ENCODE assay signal across 8 cellular contexts in the genomic region with DNA sequence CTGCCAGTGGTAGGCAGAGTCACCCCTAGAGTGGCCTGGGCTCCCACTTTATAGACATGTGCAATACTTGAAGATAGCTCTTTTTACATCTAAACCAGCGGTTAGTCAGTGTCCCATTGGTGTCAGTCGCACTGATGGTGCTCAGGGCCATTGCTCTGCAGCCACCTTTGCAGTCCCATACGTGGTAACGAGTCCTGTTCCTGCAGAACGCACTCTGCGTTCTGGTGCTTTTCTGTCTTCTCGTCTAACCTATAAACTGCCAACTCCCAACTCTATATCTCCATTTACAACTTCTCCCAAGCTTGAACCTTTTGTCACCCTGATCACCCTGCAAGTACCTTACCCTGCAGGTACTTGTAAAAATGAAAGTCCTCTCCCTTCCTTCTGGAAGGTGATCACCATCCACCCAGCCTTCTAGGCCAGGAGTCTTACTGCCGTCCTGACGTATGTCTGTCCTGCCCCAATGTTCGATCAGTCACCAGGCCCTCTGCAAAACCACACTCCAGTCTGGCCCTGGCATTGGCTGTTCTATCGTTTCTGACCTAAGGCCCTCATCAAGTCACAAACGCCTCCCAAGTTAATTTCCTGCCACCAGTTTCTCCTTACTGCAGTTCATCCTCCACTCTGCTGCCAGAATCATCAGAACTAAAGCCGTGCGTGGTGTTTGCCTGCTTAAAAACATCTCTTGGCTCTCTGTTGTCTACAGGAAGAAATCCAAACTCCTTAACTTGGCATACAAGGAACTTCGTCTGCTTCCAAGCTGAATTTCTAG. TPM values are rescaled to one million over a fixed set of nuclear protein-coding genes. Genes with fewer than 3 reads are reported as not detected.
DNase-seq lines count a peak whose midpoint lies in the region; ATAC-seq and TF ChIP-seq lines count a peak whose summit lies in the region.

No MANE protein-coding gene starts in this region.

- H3K4me1 Mint-ChIP-seq in activated T-cell treated with anti-CD3 and anti-CD28 coated beads, Interleukin-2, amount 50 U/mL, for 72 hours (ENCODE audit: low read depth): peaks cover 67% of the 10 kb centered on the region
- H3K4me1 Mint-ChIP-seq in activated T-cell treated with anti-CD3 and anti-CD28 coated beads, Interleukin-2, amount 50 U/mL, for 4 hours (ENCODE audit: low read depth): peaks cover 69% of the 10 kb centered on the region
- peaks cover 72% of the 10 kb centered on the region for H3K4me1 Mint-ChIP-seq in activated CD4-positive, alpha-beta memory T cell treated with anti-CD3 and anti-CD28 coated beads for 36 hours (ENCODE audit: low read depth)

- TF ChIP-seq CTCF in colonic mucosa (IDR thresholded peaks at IDR 0.05) (no peak), mucosa of descending colon (IDR thresholded peaks at IDR 0.05) (no peak), upper lobe of right lung (IDR thresholded peaks at IDR 0.05) (no peak), GM13976 (IDR thresholded peaks at IDR 0.05; ENCODE audit: borderline replicate concordance, control extremely low read depth, extremely low read depth, insufficient read depth, missing control alignments) (no peak)

- in situ Hi-C loops in GM13976 (cut with MboI; ENCODE audit: low sequenced_read_pairs, unreplicated experiment): no loop called here

- peak overlapping the region; percentile 65 to 66 for H3K9ac ChIP-seq in colonic mucosa (ENCODE audit: low read depth in 2 of 2, low read length in 2 of 2)

- H3K4me3 ChIP-seq in colonic mucosa (no peak overlapping the region), mucosa of descending colon (no peak overlapping the region), upper lobe of right lung (no peak overlapping the region)

- peak overlapping the region; percentile 28 to 67 for H3K4me3 Mint-ChIP-seq in activated T-cell treated with anti-CD3 and anti-CD28 coated beads, Interleukin-2, amount 50 U/mL, for 72 hours
- H3K4me3 Mint-ChIP-seq in activated T-cell treated with anti-CD3 and anti-CD28 coated beads, Interleukin-2, amount 50 U/mL, for 4 hours: no peak overlapping the region
- no peak overlapping the region for H3K4me3 Mint-ChIP-seq in activated CD4-positive, alpha-beta memory T cell treated with anti-CD3 and anti-CD28 coated beads for 36 hours

- CTCF ChIA-PET in activated CD4-positive, alpha-beta memory T cell treated with anti-CD3 and anti-CD28 coated beads for 36 hours (lab: Charles Lee): interaction anchor here (1.0 to 1.9 kb wide), 3 partner anchors 9 to 24 kb away, joined by 4 to 6 read pairs (median 5); no protein-coding TSS in a partner anchor

- H3K9me3 Mint-ChIP-seq in activated T-cell treated with anti-CD3 and anti-CD28 coated beads, Interleukin-2, amount 50 U/mL, for 72 hours: no peaks in the 10 kb centered on the region
- H3K9me3 Mint-ChIP-seq in activated T-cell treated with anti-CD3 and anti-CD28 coated beads, Interleukin-2, amount 50 U/mL, for 4 hours: no peaks in the 10 kb centered on the region
- no peaks in the 10 kb centered on the region for H3K9me3 Mint-ChIP-seq in activated CD4-positive, alpha-beta memory T cell treated with anti-CD3 and anti-CD28 coated beads for 36 hours

- no peaks in the 10 kb centered on the region for H3K27me3 ChIP-seq in colonic mucosa
- H3K27me3 ChIP-seq in upper lobe of right lung: no peaks in the 10 kb centered on the region

- H3K36me3 ChIP-seq in colonic mucosa (no peaks in the 10 kb centered on the region), mucosa of descending colon (ENCODE audit: low read depth) (no peaks in the 10 kb centered on the region), upper lobe of right lung (no peaks in the 10 kb centered on the region)

- H3K9me3 ChIP-seq in colonic mucosa: no peaks in the 10 kb centered on the region
- H3K9me3 ChIP-seq in mucosa of descending colon: no peaks in the 10 kb centered on the region
- H3K9me3 ChIP-seq in upper lobe of right lung: no peaks in the 10 kb centered on the region

- H3K27me3 Mint-ChIP-seq in activated T-cell treated with anti-CD3 and anti-CD28 coated beads, Interleukin-2, amount 50 U/mL, for 72 hours (ENCODE audit: low read depth): no peaks in the 10 kb centered on the region
- H3K27me3 Mint-ChIP-seq in activated T-cell treated with anti-CD3 and anti-CD28 coated beads, Interleukin-2, amount 50 U/mL, for 4 hours (ENCODE audit: low read depth): no peaks in the 10 kb centered on the region
- H3K27me3 Mint-ChIP-seq in activated CD4-positive, alpha-beta memory T cell treated with anti-CD3 and anti-CD28 coated beads for 36 hours: no peaks in the 10 kb centered on the region

- peak overlapping the region; percentile 80 for H3K27ac Mint-ChIP-seq in activated T-cell treated with anti-CD3 and anti-CD28 coated beads, Interleukin-2, amount 50 U/mL, for 72 hours
- H3K27ac Mint-ChIP-seq in activated CD4-positive, alpha-beta memory T cell treated with anti-CD3 and anti-CD28 coated beads for 36 hours: no peak overlapping the region

- intact Hi-C loops in colonic mucosa (cut with DNase I) (no loop called here), mucosa of descending colon (cut with DNase I, micrococcal nuclease) (no loop called here), upper lobe of right lung (cut with DNase I) (no loop called here)
- intact Hi-C loops in activated CD4-positive, alpha-beta memory T cell treated with anti-CD3 and anti-CD28 coated beads for 36 hours (cut with micrococcal nuclease): no loop called here

- H3K4me1 ChIP-seq in colonic mucosa (peaks cover 23% of the 10 kb centered on the region), mucosa of descending colon (ENCODE audit: low read depth) (peaks cover 56% of the 10 kb centered on the region), upper lobe of right lung (peaks cover 58% of the 10 kb centered on the region)

- H3K36me3 Mint-ChIP-seq in activated T-cell treated with anti-CD3 and anti-CD28 coated beads, Interleukin-2, amount 50 U/mL, for 72 hours (ENCODE audit: insufficient read depth in 2 of 2): no peaks in the 10 kb centered on the region
- H3K36me3 Mint-ChIP-seq in activated T-cell treated with anti-CD3 and anti-CD28 coated beads, Interleukin-2, amount 50 U/mL, for 4 hours (ENCODE audit: insufficient read depth): peaks cover 5% of the 10 kb centered on the region
- no peaks in the 10 kb centered on the region for H3K36me3 Mint-ChIP-seq in activated CD4-positive, alpha-beta memory T cell treated with anti-CD3 and anti-CD28 coated beads for 36 hours

- no peak for ATAC-seq in activated T-cell treated with anti-CD3 and anti-CD28 coated beads, Interleukin-2, amount 50 U/mL, for 72 hours (replicated peaks in 1 of 2)
- no peak for ATAC-seq in activated T-cell treated with anti-CD3 and anti-CD28 coated beads, Interleukin-2, amount 50 U/mL, for 4 hours
- peak; percentile 83 for ATAC-seq in mucosa of descending colon
- ATAC-seq in upper lobe of right lung: peak; percentile 19
- no peak for ATAC-seq in HG02840 (IDR thresholded peaks at IDR 0.05; ENCODE audit: low FRiP score, unreplicated experiment)

- peak overlapping the region; percentile 80 for H3K27ac ChIP-seq in colonic mucosa
- H3K27ac ChIP-seq in upper lobe of right lung: peak overlapping the region; percentile 58

- POLR2A ChIA-PET in activated CD4-positive, alpha-beta memory T cell treated with anti-CD3 and anti-CD28 coated beads for 36 hours (lab: Charles Lee): interaction anchor here (1.3 kb wide), 1 partner anchor 23 kb away, joined by 4 read pairs; no protein-coding TSS in a partner anchor

- no peak for DNase-seq in activated T-cell treated with anti-CD3 and anti-CD28 coated beads, Interleukin-2, amount 50 U/mL, for 72 hours
- DNase-seq in activated T-cell treated with anti-CD3 and anti-CD28 coated beads, Interleukin-2, amount 50 U/mL, for 4 hours: no peak
- DNase-seq in colonic mucosa: peak; percentile 64
- peak in 2 of 3 donors; percentile 59 to 62 for DNase-seq in mucosa of descending colon
- DNase-seq in upper lobe of right lung: no peak
- DNase-seq in activated CD4-positive, alpha-beta memory T cell treated with anti-CD3 and anti-CD28 coated beads for 36 hours: no peak
- no peak for DNase-seq in GM13976 (ENCODE audit: low spot score)

RNA-seq across cellular contexts. Expression of gene RREB1, which starts 7.9 kb away (rescaled TPM):
- total RNA-seq in activated T-cell treated with anti-CD3 and anti-CD28 coated beads, Interleukin-2, amount 50 U/mL, for 72 hours: 10 to 100 TPM; 16.0 to 16.4 TPM
- 10 to 100 TPM; 18.5 to 20.7 (median 19.2) TPM for total RNA-seq in activated T-cell treated with anti-CD3 and anti-CD28 coated beads, Interleukin-2, amount 50 U/mL, for 4 hours
- total RNA-seq in colonic mucosa (10 to 100 TPM; 79.0 to 81.3 TPM), mucosa of descending colon (10 to 100 TPM; 64.9 to 85.9 (median 74.7) TPM), upper lobe of right lung (60.2 TPM)
- total RNA-seq in activated CD4-positive, alpha-beta memory T cell treated with anti-CD3 and anti-CD28 coated beads for 36 hours: 10 to 100 TPM; 13.0 to 13.5 TPM

Comparison
In these comparisons a context has a peak if more than half of its experiments do, and no peak if none do; other contexts are left out.
1. H3K4me3 Mint-ChIP-seq: peak in activated T-cell treated with anti-CD3 and anti-CD28 coated beads, Interleukin-2, amount 50 U/mL, for 72 hours (2 of 2); none in activated T-cell treated with anti-CD3 and anti-CD28 coated beads, Interleukin-2, amount 50 U/mL, for 4 hours (single experiment) and activated CD4-positive, alpha-beta memory T cell treated with anti-CD3 and anti-CD28 coated beads for 36 hours (single experiment).
2. ATAC-seq: peak in mucosa of descending colon (single experiment) and upper lobe of right lung (single experiment); none in activated T-cell treated with anti-CD3 and anti-CD28 coated beads, Interleukin-2, amount 50 U/mL, for 72 hours (0 of 2), activated T-cell treated with anti-CD3 and anti-CD28 coated beads, Interleukin-2, amount 50 U/mL, for 4 hours (0 of 2) and HG02840 (single experiment).
3. DNase-seq: peak in colonic mucosa (single experiment) and mucosa of descending colon (2 of 3); none in activated T-cell treated with anti-CD3 and anti-CD28 coated beads, Interleukin-2, amount 50 U/mL, for 72 hours (0 of 2), activated T-cell treated with anti-CD3 and anti-CD28 coated beads, Interleukin-2, amount 50 U/mL, for 4 hours (single experiment), upper lobe of right lung (single experiment), activated CD4-positive, alpha-beta memory T cell treated with anti-CD3 and anti-CD28 coated beads for 36 hours (single experiment) and GM13976 (single experiment).